In genomic region chr3:171696805-171697204, GRCh38 we compare ENCODE assay signal across 8 cellular contexts.
"Had no signal": no experiment of that assay in that cellular context is flagged by ENCODE, and none has a peak within 500 bp of the region (broad histone marks: within the 10 kb centered on the region; RNA-seq: fewer than 3 reads in every experiment).

No MANE protein-coding gene starts in this region.

- H3K4me3 ChIP-seq: GM23248, HAP-1 had no signal

- FAIRE-seq: HTR-8/SVneo had no signal

- H3K4me1 ChIP-seq: HAP-1 had no signal

- H3K9ac ChIP-seq: GM23248 had no signal

- ATAC-seq: HCT116 had no signal

- H3K9me3 ChIP-seq: HAP-1 had no signal

- H3K27ac ChIP-seq: GM23248 had no signal

- H3K36me3 ChIP-seq: HAP-1 had no signal

- DNase-seq: GM23248, GOT3, H7, HFFc6, KBM-7 had no signal

- H2AFZ ChIP-seq: GM23248 had no signal
